Comparison of ENCODE assay signal across 10 cellular contexts in the genomic region with DNA sequence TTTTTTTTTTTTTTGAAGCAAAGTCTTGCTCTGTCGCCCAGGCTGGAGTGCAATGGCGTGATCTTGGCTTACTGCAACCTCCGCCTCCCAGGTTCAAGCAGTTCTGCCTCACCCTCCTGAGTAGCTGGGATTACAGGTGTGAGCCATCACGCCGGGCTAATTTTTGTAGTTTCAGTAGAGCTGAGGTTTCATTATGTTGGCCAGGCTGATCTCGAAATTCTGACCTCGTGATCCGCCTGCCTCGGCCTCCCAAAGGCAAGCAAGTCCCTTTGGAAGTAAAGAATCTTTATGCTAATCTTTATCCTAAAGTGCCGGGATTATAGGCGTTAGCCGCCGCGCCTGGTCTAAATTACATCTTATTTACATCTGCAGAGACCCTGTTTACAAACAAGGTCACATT. TPM values are rescaled to one million over a fixed set of nuclear protein-coding genes. Genes with fewer than 3 reads are reported as not detected.
DNase-seq lines count a peak whose midpoint lies in the region; ATAC-seq and TF ChIP-seq lines count a peak whose summit lies in the region.
"Had no signal": no experiment of that assay in that cellular context is flagged by ENCODE, and none has a peak within 500 bp of the region (broad histone marks: within the 10 kb centered on the region; RNA-seq: fewer than 3 reads in every experiment).

No MANE protein-coding gene starts in this region.

- TF ChIP-seq POLR2A in sigmoid colon (IDR thresholded peaks at IDR 0.05), result no peak

- TF ChIP-seq EP300 in sigmoid colon (IDR thresholded peaks at IDR 0.05), result no peak

- no peak overlapping the region for H2BK120ac ChIP-seq in mesenchymal stem cell (ENCODE audit: low read depth, low read length)

- H3K9ac ChIP-seq in BLaER1 (peak overlapping the region; percentile 93; the same call in 1 of the 2 replicates), HUES48 (ENCODE audit: low read depth, low read length) (no peak overlapping the region), mesenchymal stem cell (ENCODE audit: low read length) (peak overlapping the region; percentile 54)

- H3K4ac ChIP-seq in mesenchymal stem cell (ENCODE audit: low read depth in 1 of 2, low read length in 2 of 2), result no peak overlapping the region

- peaks cover 45% of the 10 kb centered on the region for H3K36me3 ChIP-seq in BLaER1
- peaks cover 36% of the 10 kb centered on the region for H3K36me3 ChIP-seq in HUES48 (ENCODE audit: control insufficient read depth, insufficient read depth, low read length)
- H3K36me3 ChIP-seq in mesenchymal stem cell (ENCODE audit: control insufficient read depth in 1 of 2, insufficient read depth in 2 of 2, low read depth in 1 of 2, low read length in 2 of 2), result peaks cover 19 to 26% of the 10 kb centered on the region in 2 experiments
- peaks cover 0 to 17% (median 5%) of the 10 kb centered on the region in 4 donors for H3K36me3 ChIP-seq in sigmoid colon

- H3K36me3 Mint-ChIP-seq in activated naive CD8-positive, alpha-beta T cell treated with anti-CD3 and anti-CD28 coated beads, Interleukin-2, amount 50 U/mL, for 24 hours (ENCODE audit: low read depth), result peaks cover 38% of the 10 kb centered on the region

- H4K8ac ChIP-seq in mesenchymal stem cell (ENCODE audit: low read length), result no peak overlapping the region

- peak overlapping the region; percentile 92; the same call in 1 of the 2 replicates for H3K27ac ChIP-seq in BLaER1
- no peak overlapping the region for H3K27ac ChIP-seq in HUES48 (ENCODE audit: low read depth, low read length)
- H3K27ac ChIP-seq in mesenchymal stem cell (ENCODE audit: low read length, poor library complexity, severe bottlenecking), result no peak overlapping the region
- H3K27ac ChIP-seq in sigmoid colon, result no peak overlapping the region

- H3K27ac Mint-ChIP-seq in activated naive CD8-positive, alpha-beta T cell treated with anti-CD3 and anti-CD28 coated beads, Interleukin-2, amount 50 U/mL, for 24 hours, result peak overlapping the region; percentile 33

- no peak overlapping the region for H3K14ac ChIP-seq in mesenchymal stem cell (ENCODE audit: low read length in 2 of 2)

- peak overlapping the region; percentile 100 for H3K4me3 Mint-ChIP-seq in activated naive CD8-positive, alpha-beta T cell treated with anti-CD3 and anti-CD28 coated beads, Interleukin-2, amount 50 U/mL, for 24 hours

- H2BK5ac ChIP-seq in mesenchymal stem cell (ENCODE audit: low read depth, low read length, poor library complexity, severe bottlenecking), result no peak overlapping the region

- H3K4me3 ChIP-seq in BLaER1 (peak overlapping the region; percentile 100), HUES48 (ENCODE audit: low read depth, low read length) (peak overlapping the region; percentile 31; the same call in 1 of the 2 replicates), mesenchymal stem cell (ENCODE audit: insufficient read depth in 1 of 2, low read depth in 1 of 2, low read length in 2 of 2) (peak overlapping the region in 1 of 2 experiments; percentile 47), sigmoid colon (no peak overlapping the region)

- H3K4me1 Mint-ChIP-seq in activated naive CD8-positive, alpha-beta T cell treated with anti-CD3 and anti-CD28 coated beads, Interleukin-2, amount 50 U/mL, for 24 hours, result peaks cover 42% of the 10 kb centered on the region

- DNase-seq in activated naive CD8-positive, alpha-beta T cell treated with anti-CD3 and anti-CD28 coated beads, Interleukin-2, amount 50 U/mL, for 24 hours, result no peak
- DNase-seq in mesenchymal stem cell (no peak), NCI-H1417 (lab: John Stamatoyannopoulos, UW) (no peak), sigmoid colon (no peak)
- DNase-seq: MV-4-11, SHP77 treated with DMSO at 0.1 percent for 48 hours had no signal

- H3K18ac ChIP-seq in mesenchymal stem cell (ENCODE audit: low read depth in 1 of 2, low read length in 2 of 2), result no peak overlapping the region

- H3K4me2 ChIP-seq in BLaER1, result peak overlapping the region; percentile 94
- no peak overlapping the region for H3K4me2 ChIP-seq in mesenchymal stem cell (ENCODE audit: low read length, poor library complexity, severe bottlenecking)

- H3K9me3 ChIP-seq in BLaER1 (0 out of 2 replicates have a peak, but pooled peaks cover 1% of the 10 kb centered on the region), HUES48 (ENCODE audit: control insufficient read depth, insufficient read depth, low read length) (no peaks in the 10 kb centered on the region), mesenchymal stem cell (ENCODE audit: control insufficient read depth, low read length) (no peaks in the 10 kb centered on the region), sigmoid colon (no peaks in the 10 kb centered on the region)

- H2AFZ ChIP-seq in mesenchymal stem cell (ENCODE audit: low read depth, low read length), result no peak overlapping the region

- peaks cover 52% of the 10 kb centered on the region for H4K20me1 ChIP-seq in BLaER1

- no peak overlapping the region for H2BK12ac ChIP-seq in mesenchymal stem cell (ENCODE audit: low read length in 2 of 2)

- no peak overlapping the region for H3K23ac ChIP-seq in mesenchymal stem cell (ENCODE audit: low read length in 2 of 2)

- H3K9me3 Mint-ChIP-seq in activated naive CD8-positive, alpha-beta T cell treated with anti-CD3 and anti-CD28 coated beads, Interleukin-2, amount 50 U/mL, for 24 hours, result no peaks in the 10 kb centered on the region

- ATAC-seq in activated naive CD8-positive, alpha-beta T cell treated with anti-CD3 and anti-CD28 coated beads, Interleukin-2, amount 50 U/mL, for 24 hours, result no peak
- no peak for ATAC-seq in HG02938 (IDR thresholded peaks at IDR 0.05; ENCODE audit: unreplicated experiment)
- ATAC-seq in GM21825 (IDR thresholded peaks at IDR 0.05; ENCODE audit: unreplicated experiment), result no peak

- TF ChIP-seq CTCF in sigmoid colon (IDR thresholded peaks at IDR 0.05), result no peak

- peaks cover 2% of the 10 kb centered on the region for H3K27me3 Mint-ChIP-seq in activated naive CD8-positive, alpha-beta T cell treated with anti-CD3 and anti-CD28 coated beads, Interleukin-2, amount 50 U/mL, for 24 hours

- H3K79me1 ChIP-seq in mesenchymal stem cell (replicated peaks; ENCODE audit: low read length, poor library complexity, severe bottlenecking), result peaks cover 34% of the 10 kb centered on the region

- no peaks in the 10 kb centered on the region for H3K27me3 ChIP-seq in BLaER1
- H3K27me3 ChIP-seq in HUES48 (ENCODE audit: control insufficient read depth, insufficient read depth, low read length), result no peaks in the 10 kb centered on the region
- peaks cover 7 to 15% of the 10 kb centered on the region in 2 experiments for H3K27me3 ChIP-seq in mesenchymal stem cell (ENCODE audit: control insufficient read depth in 1 of 2, insufficient read depth in 1 of 2, low read length in 2 of 2)
- H3K27me3 ChIP-seq in sigmoid colon, result no peaks in the 10 kb centered on the region

- H2AK5ac ChIP-seq in mesenchymal stem cell (ENCODE audit: low read length, severe bottlenecking), result no peak overlapping the region

- intact Hi-C loops in sigmoid colon (cut with DNase I), result no loop called here

- WGBS in mesenchymal stem cell, result 86% methylated on average over 14 of the region's 14 CpGs
- 80 to 85% methylated on average over 14 of the region's 14 CpGs for WGBS in sigmoid colon, 2 donors

- no peak overlapping the region for H2BK15ac ChIP-seq in mesenchymal stem cell (ENCODE audit: low read depth, poor library complexity, severe bottlenecking)

- H3K4me1 ChIP-seq in BLaER1 (peaks cover 31% of the 10 kb centered on the region), HUES48 (ENCODE audit: control insufficient read depth, insufficient read depth, low read length) (peaks cover 7% of the 10 kb centered on the region), mesenchymal stem cell (ENCODE audit: control insufficient read depth, insufficient read depth, low read depth, low read length) (peaks cover 22% of the 10 kb centered on the region), sigmoid colon (peaks cover 0 to 44% (median 30%) of the 10 kb centered on the region in 4 donors)

- no peak overlapping the region for H4K91ac ChIP-seq in mesenchymal stem cell (ENCODE audit: low read length)

RNA-seq across cellular contexts. Expression of a gene that starts 1.5 kb away (rescaled TPM):
- 24.6 TPM for polyA plus RNA-seq in mesenchymal stem cell (2013, experiment 1 of 2)
- polyA plus RNA-seq in mesenchymal stem cell (2013, experiment 2 of 2), result 26.0 TPM
- total RNA-seq in sigmoid colon, result 10 to 100 TPM; 26.4 to 39.0 (median 30.6) TPM
- polyA plus RNA-seq in sigmoid colon, result 10 to 100 TPM; 14.6 to 30.1 (median 30.0) TPM

RNA-seq across cellular contexts. Expression of a gene that starts 32.8 kb away (rescaled TPM):
- 24.5 TPM for polyA plus RNA-seq in mesenchymal stem cell (2013, experiment 1 of 2)
- 25.5 TPM for polyA plus RNA-seq in mesenchymal stem cell (2013, experiment 2 of 2)
- 10 to 100 TPM; 12.7 to 24.9 (median 23.0) TPM for total RNA-seq in sigmoid colon
- polyA plus RNA-seq in sigmoid colon, result 10 to 100 TPM in 1 of 3 donors, 1 to 10 TPM in 2; 2.3 to 11.2 (median 2.4) TPM

Comparison
In these comparisons a context has a peak if more than half of its experiments do, and no peak if none do; other contexts are left out.
1. H3K4me3 ChIP-seq: peak in BLaER1 (single experiment) and HUES48 (single experiment); none in sigmoid colon (0 of 4).